18 cellular contexts compared by ENCODE assay signal in the genomic region with DNA sequence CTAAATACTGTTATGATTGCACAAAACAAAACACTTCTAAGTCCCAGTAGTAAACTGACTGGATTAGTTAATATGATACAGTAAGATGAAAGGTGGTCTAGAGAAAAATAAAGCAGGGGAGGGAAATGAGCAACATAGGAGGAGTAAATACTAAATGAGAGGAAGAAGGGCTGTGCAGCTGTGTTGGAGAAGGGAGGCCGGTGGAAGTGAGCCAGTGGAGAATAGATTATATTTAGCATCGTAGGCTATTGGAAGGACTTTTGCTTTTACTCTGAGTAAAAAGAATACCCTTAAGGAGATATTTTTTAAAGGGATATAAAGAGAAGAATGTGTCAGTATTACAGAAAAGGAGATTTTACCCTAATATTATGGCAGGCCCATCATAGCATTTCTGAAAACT. TPM values are rescaled to one million over a fixed set of nuclear protein-coding genes. Genes with fewer than 3 reads are reported as not detected.
DNase-seq lines count a peak whose midpoint lies in the region; ATAC-seq and TF ChIP-seq lines count a peak whose summit lies in the region.
"Had no signal": no experiment of that assay in that cellular context is flagged by ENCODE, and none has a peak within 500 bp of the region (broad histone marks: within the 10 kb centered on the region; RNA-seq: fewer than 3 reads in every experiment).

No MANE protein-coding gene starts in this region.

- H3K27ac ChIP-seq in left ventricle myocardium inferior (replicated peaks) (peak overlapping the region; percentile 0), gastroesophageal sphincter (peak overlapping the region; percentile 2 to 9 (median 2)), psoas muscle (peak overlapping the region; percentile 24), aorta (ENCODE audit: low read depth in 1 of 2, low read length in 2 of 2) (peak overlapping the region; percentile 61 to 63)

- H3K36me3 ChIP-seq in left ventricle myocardium inferior, result peaks cover 93% of the 10 kb centered on the region
- peaks cover 6 to 99% of the 10 kb centered on the region in 2 donors for H3K36me3 ChIP-seq in gastroesophageal sphincter
- H3K36me3 ChIP-seq in psoas muscle (ENCODE audit: insufficient read depth in 1 of 2, low read depth in 1 of 2), result peaks cover 0 to 92% of the 10 kb centered on the region in 2 donors
- no peaks in the 10 kb centered on the region for H3K36me3 ChIP-seq in aorta (ENCODE audit: control insufficient read depth in 1 of 2, insufficient read depth in 2 of 2, low read length in 1 of 2)

- WGBS in gastroesophageal sphincter (ENCODE audit: low coverage in 1 of 2), 2 donors, result 13 to 37% methylated on average over 2 of the region's 2 CpGs
- 9 to 13% (median 12%) methylated on average over 2 of the region's 2 CpGs for WGBS in psoas muscle, 3 donors
- WGBS in aorta, 2 donors, result 0 to 6% methylated on average over 2 of the region's 2 CpGs

- no peak for TF ChIP-seq POLR2A in gastroesophageal sphincter (IDR thresholded peaks at IDR 0.05)

- intact Hi-C loops in left ventricle myocardium inferior (cut with micrococcal nuclease), result no loop called here
- intact Hi-C loops in Right ventricle myocardium inferior (cut with DNase I), result no loop called here
- intact Hi-C loops in psoas muscle (cut with DNase I), result no loop called here
- intact Hi-C loops in aorta (cut with DNase I), result no loop called here
- intact Hi-C loops in head of caudate nucleus (cut with DNase I), result no loop called here

- H3K9me3 ChIP-seq in left ventricle myocardium inferior (replicated peaks) (no peaks in the 10 kb centered on the region), gastroesophageal sphincter (no peaks in the 10 kb centered on the region), psoas muscle (no peaks in the 10 kb centered on the region), aorta (ENCODE audit: control insufficient read depth, low read length) (no peaks in the 10 kb centered on the region)

- ATAC-seq in Right ventricle myocardium inferior (no peak), gastroesophageal sphincter (no peak), psoas muscle (peak in 1 of 4 donors; percentile 60), aorta (ENCODE audit: low FRiP score) (no peak)
- ATAC-seq: HepG2, Panc1 had no signal

- H3K27me3 ChIP-seq in left ventricle myocardium inferior (ENCODE audit: low read depth) (no peaks in the 10 kb centered on the region), gastroesophageal sphincter (no peaks in the 10 kb centered on the region), psoas muscle (ENCODE audit: insufficient read depth in 3 of 3, low read length in 2 of 3) (no peaks in the 10 kb centered on the region), aorta (ENCODE audit: control insufficient read depth in 1 of 2, insufficient read depth in 2 of 2, low read length in 1 of 2) (no peaks in the 10 kb centered on the region)

- TF ChIP-seq EP300 in gastroesophageal sphincter (IDR thresholded peaks at IDR 0.05), result no peak

- H3K4me3 ChIP-seq in left ventricle myocardium inferior (no peak overlapping the region), gastroesophageal sphincter (no peak overlapping the region), psoas muscle (no peak overlapping the region), aorta (ENCODE audit: low read length in 2 of 2) (no peak overlapping the region)

- DNase-seq in left ventricle myocardium inferior, result no peak
- no peak for DNase-seq in Right ventricle myocardium inferior (ENCODE audit: missing footprints)
- no peak for DNase-seq in psoas muscle
- DNase-seq in aorta, result no peak
- no peak for DNase-seq in head of caudate nucleus
- no peak for DNase-seq in NAMALWA (ENCODE audit: low spot score)
- DNase-seq: ACHN, AML-193, DMS79 treated with DMSO at 0.1 percent for 48 hours, KBM-7, NCI-H1105 treated with DMSO at 0.1 percent for 48 hours, NCI-H1694, NCI-H2081 treated with DMSO at 0.1 percent for 48 hours, NCI-H446 treated with DMSO at 0.1 percent for 48 hours, NCI-H69 had no signal

- TF ChIP-seq CTCF in left ventricle myocardium inferior (IDR thresholded peaks at IDR 0.05; ENCODE audit: borderline replicate concordance) (no peak), gastroesophageal sphincter (IDR thresholded peaks at IDR 0.05) (no peak), psoas muscle (IDR thresholded peaks at IDR 0.05) (no peak)

- H3K4me1 ChIP-seq in left ventricle myocardium inferior, result peaks cover 10% of the 10 kb centered on the region
- H3K4me1 ChIP-seq in gastroesophageal sphincter, result peaks cover 0 to 15% (median 2%) of the 10 kb centered on the region in 3 donors
- peaks cover 11% of the 10 kb centered on the region for H3K4me1 ChIP-seq in psoas muscle
- no peaks in the 10 kb centered on the region for H3K4me1 ChIP-seq in aorta (ENCODE audit: control insufficient read depth in 1 of 2, insufficient read depth in 2 of 2, low read length in 2 of 2)

RNA-seq across cellular contexts. Expression of a gene that starts 12.7 kb away (rescaled TPM):
- total RNA-seq in left ventricle myocardium inferior (17.0 TPM), Right ventricle myocardium inferior (16.5 TPM), gastroesophageal sphincter (10 to 100 TPM; 19.7 to 42.6 (median 28.3) TPM), psoas muscle (10 to 100 TPM; 17.4 to 20.3 (median 18.6) TPM), aorta (10 to 100 TPM; 26.3 to 28.9 TPM)
- polyA plus RNA-seq in psoas muscle (10 to 100 TPM in 2 of 3 donors, 1 to 10 TPM in 1; 9.2 to 16.7 (median 10.8) TPM), aorta (10 to 100 TPM; 10.6 to 19.7 TPM)

Comparison
In these comparisons a context has a peak if more than half of its experiments do, and no peak if none do; other contexts are left out.
1. H3K27ac ChIP-seq: peak in every context shown above with its lines; median percentile 62 in aorta; 24 in psoas muscle; 2 in gastroesophageal sphincter; 0 in left ventricle myocardium inferior.